In the genomic region with DNA sequence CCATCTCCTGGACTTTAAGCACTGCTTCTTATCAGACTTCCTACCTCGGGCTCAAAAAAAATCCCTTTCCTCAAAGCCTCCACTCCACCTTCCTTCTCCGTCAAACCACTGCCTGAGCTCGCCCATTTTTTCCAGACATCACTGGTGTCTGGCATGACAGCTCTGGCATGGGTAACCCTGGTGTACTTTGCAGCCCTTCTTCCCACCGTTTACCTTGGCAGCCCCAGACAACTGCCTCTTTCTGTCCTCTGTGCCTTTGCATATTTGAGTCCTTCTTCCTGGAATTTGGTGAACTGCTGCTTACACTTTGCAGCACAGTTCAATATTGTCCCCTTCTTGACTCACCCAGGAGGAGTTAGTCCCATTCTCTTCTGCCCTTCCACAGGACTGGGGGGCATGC, we compare ENCODE assay signal across 31 cellular contexts.
"Had no signal": no experiment of that assay in that cellular context is flagged by ENCODE, and none has a peak within 500 bp of the region (broad histone marks: within the 10 kb centered on the region; RNA-seq: fewer than 3 reads in every experiment).

No MANE protein-coding gene starts in this region.

- H3K36me3 ChIP-seq: neural progenitor cell, ovary, spleen, suprapubic skin, tibial artery, transverse colon, upper lobe of right lung, uterus had no signal

- H3K27ac Mint-ChIP-seq: naive thymus-derived CD4-positive, alpha-beta T cell; natural killer cell; nephron; neural progenitor cell; progenitor cell of endocrine pancreas; stimulated activated memory B cell treated with anti-CD40 and anti-IgM and Interleukin-4, amounts not matched to agents 10 μg/mL and 1 μg/mL and 100 μg/mL, for 72 hours; stimulated activated naive CD8-positive, alpha-beta T cell treated with anti-CD3 and anti-CD28 coated beads, Interleukin-15, Interleukin-2, amounts not matched to agents 100 ng/mL and 50 ng/mL, for 24 hours; type B pancreatic cell had no signal

- H3K27me3 ChIP-seq: neural progenitor cell, ovary, spleen, testis, tibial artery, transverse colon, upper lobe of right lung, uterus had no signal

- ATAC-seq: naive thymus-derived CD4-positive, alpha-beta T cell; natural killer cell; psoas muscle; right cardiac atrium; sciatic nerve; upper lobe of right lung had no signal

- H3K9me3 ChIP-seq: ovary, psoas muscle, spleen, suprapubic skin, testis, tibial artery, transverse colon, upper lobe of right lung, uterus had no signal

- H3K4me3 ChIP-seq: neural progenitor cell, ovary, psoas muscle, skin epidermis, smooth muscle cell, spleen, suprapubic skin, testis, tibial artery, transverse colon, upper lobe of right lung, uterus had no signal

- H3K9me3 Mint-ChIP-seq: naive thymus-derived CD4-positive, alpha-beta T cell; natural killer cell; neural progenitor cell; stimulated activated memory B cell treated with anti-CD40 and anti-IgM and Interleukin-4, amounts not matched to agents 10 μg/mL and 1 μg/mL and 100 μg/mL, for 72 hours; stimulated activated naive CD8-positive, alpha-beta T cell treated with anti-CD3 and anti-CD28 coated beads, Interleukin-15, Interleukin-2, amounts not matched to agents 100 ng/mL and 50 ng/mL, for 24 hours had no signal

- H3K27ac ChIP-seq: neural progenitor cell, ovary, parathyroid adenoma, psoas muscle, skin epidermis, spleen, suprapubic skin, testis, tibial artery, transverse colon, upper lobe of right lung, uterus had no signal

- H3K4me3 Mint-ChIP-seq: naive thymus-derived CD4-positive, alpha-beta T cell; natural killer cell; nephron; neural progenitor cell; stimulated activated memory B cell treated with anti-CD40 and anti-IgM and Interleukin-4, amounts not matched to agents 10 μg/mL and 1 μg/mL and 100 μg/mL, for 72 hours; stimulated activated naive CD8-positive, alpha-beta T cell treated with anti-CD3 and anti-CD28 coated beads, Interleukin-15, Interleukin-2, amounts not matched to agents 100 ng/mL and 50 ng/mL, for 24 hours; type B pancreatic cell had no signal

- DNase-seq: naive thymus-derived CD4-positive, alpha-beta T cell; natural killer cell; occipital lobe; ovary; posterior cingulate gyrus; psoas muscle; right cardiac atrium; spleen; stimulated activated CD4-positive, alpha-beta T cell treated with anti-CD3 and anti-CD28 coated beads, Interleukin-12 subunit alpha, Interleukin-12 subunit beta, amount 100 ng/mL, for 4 hours; stimulated activated CD4-positive, alpha-beta T cell treated with anti-CD3 and anti-CD28 coated beads, Interleukin-1b, Interleukin-23, amount 100 ng/mL, for 48 hours; stimulated activated CD4-positive, alpha-beta T cell treated with anti-CD3 and anti-CD28 coated beads, Interleukin-4, amount 100 ng/mL, for 1 hour; stimulated activated CD4-positive, alpha-beta T cell treated with anti-CD3 and anti-CD28 coated beads, Interleukin-4, amount 100 ng/mL, for 4 hours; stimulated activated CD8-positive, alpha-beta memory T cell treated with anti-CD3 and anti-CD28 coated beads, Interleukin-4, amount 100 ng/mL, for 48 hours; stimulated activated naive CD4-positive, alpha-beta T cell; substantia nigra; testis; tibial artery; transverse colon; upper lobe of right lung; uterus had no signal

- H3K4me1 Mint-ChIP-seq: naive thymus-derived CD4-positive, alpha-beta T cell; natural killer cell; nephron; neural progenitor cell; stimulated activated memory B cell treated with anti-CD40 and anti-IgM and Interleukin-4, amounts not matched to agents 10 μg/mL and 1 μg/mL and 100 μg/mL, for 72 hours had no signal

- H3K4me1 ChIP-seq: neural progenitor cell, parathyroid adenoma, psoas muscle, spleen, suprapubic skin, testis, tibial artery, transverse colon, upper lobe of right lung, uterus had no signal
